In the genomic region with DNA sequence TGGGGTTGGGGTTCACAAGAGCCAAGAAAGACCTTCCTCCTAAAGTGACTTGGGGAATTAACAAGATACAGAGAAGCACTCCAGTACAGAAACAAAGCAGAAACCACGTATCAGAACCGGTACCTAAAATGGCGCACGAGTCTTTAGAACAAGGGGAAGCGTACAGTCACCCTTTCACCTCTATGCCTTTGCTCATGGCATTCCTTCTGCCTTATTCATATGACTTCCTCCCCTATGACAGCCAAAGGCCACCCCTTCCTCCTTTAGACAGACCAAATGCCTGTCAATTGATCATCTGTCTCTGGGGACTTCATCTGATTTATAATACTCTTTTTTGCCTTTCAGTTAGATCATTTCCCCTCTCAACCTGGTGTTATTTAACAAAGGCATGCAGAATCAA, we compare ENCODE assay signal across 20 cellular contexts.
"Had no signal": no experiment of that assay in that cellular context is flagged by ENCODE, and none has a peak within 500 bp of the region (broad histone marks: within the 10 kb centered on the region; RNA-seq: fewer than 3 reads in every experiment).

No MANE protein-coding gene starts in this region.

- FAIRE-seq: keratinocyte, pancreas, small intestine, urothelium cell line had no signal

- ATAC-seq: gastrocnemius medialis, heart right ventricle, left cardiac atrium, lower lobe of right lung, natural killer cell, pancreas, right cardiac atrium had no signal

- DNase-seq: gastrocnemius medialis; heart right ventricle; hypothalamus; left cardiac atrium; left ventricle myocardium inferior; lower lobe of right lung; natural killer cell; occipital lobe; pancreas; right cardiac atrium; small intestine; stimulated activated CD4-positive, alpha-beta T cell treated with anti-CD3 and anti-CD28 coated beads, Interleukin-12 subunit alpha, Interleukin-12 subunit beta, amount 100 ng/mL, for 4 hours; stimulated activated naive CD4-positive, alpha-beta T cell had no signal

- H3K27ac ChIP-seq: gastrocnemius medialis, heart right ventricle, left ventricle myocardium inferior, lower lobe of right lung, pancreas had no signal

- H3K36me3 ChIP-seq: gastrocnemius medialis, heart right ventricle, left ventricle myocardium inferior, lower lobe of right lung, pancreas had no signal

- H3K4me1 ChIP-seq: heart right ventricle, left ventricle myocardium inferior, lower lobe of right lung, pancreas had no signal

- H3K27me3 Mint-ChIP-seq: dendritic cell treated with granulocyte-macrophage colony-stimulating factor and Interleukin-4, amounts not matched to agents 40 ng/mL and 50 ng/mL, for 4 days; progenitor cell of endocrine pancreas; type B pancreatic cell had no signal

- H3K27me3 ChIP-seq: gastrocnemius medialis, heart right ventricle, pancreas had no signal

- H3K4me1 Mint-ChIP-seq: memory B cell, mesothelial cell of epicardium, natural killer cell had no signal

- H3K27ac Mint-ChIP-seq: dendritic cell treated with granulocyte-macrophage colony-stimulating factor and Interleukin-4, amounts not matched to agents 40 ng/mL and 50 ng/mL, for 4 days; memory B cell; mesothelial cell of epicardium; natural killer cell; progenitor cell of endocrine pancreas; type B pancreatic cell had no signal

- H3K9me3 Mint-ChIP-seq: dendritic cell treated with granulocyte-macrophage colony-stimulating factor and Interleukin-4, amounts not matched to agents 40 ng/mL and 50 ng/mL, for 4 days; memory B cell; mesothelial cell of epicardium; natural killer cell; type B pancreatic cell had no signal

- H3K4me3 Mint-ChIP-seq: dendritic cell treated with granulocyte-macrophage colony-stimulating factor and Interleukin-4, amounts not matched to agents 40 ng/mL and 50 ng/mL, for 4 days; memory B cell; mesothelial cell of epicardium; natural killer cell; type B pancreatic cell had no signal

- H3K36me3 Mint-ChIP-seq: memory B cell, mesothelial cell of epicardium, natural killer cell, type B pancreatic cell had no signal

- H3K9me3 ChIP-seq: gastrocnemius medialis, heart right ventricle, left ventricle myocardium inferior, lower lobe of right lung, pancreas had no signal

- H3K4me3 ChIP-seq: gastrocnemius medialis, heart right ventricle, left ventricle myocardium inferior, lower lobe of right lung, pancreas had no signal
